Comparison of ENCODE assay signal across 8 cellular contexts in genomic region chr4:127400736-127401346, GRCh38.
DNase-seq lines count a peak whose midpoint lies in the region; ATAC-seq and TF ChIP-seq lines count a peak whose summit lies in the region.

No MANE protein-coding gene starts in this region.

- H3K4me1 ChIP-seq in upper lobe of left lung: no peaks in the 10 kb centered on the region

- DNase-seq in Daoy (ENCODE audit: low read depth): peak; percentile 1
- peak; percentile 8 for DNase-seq in GM19238 (ENCODE audit: insufficient read length, low spot score)
- peak; percentile 53 for DNase-seq in NOMO-1 treated with DMSO at 0.1 percent for 48 hours (lab: John Stamatoyannopoulos, UW; ENCODE audit: unreplicated experiment)
- peak; percentile 7 to 83 for DNase-seq in T47D (ENCODE audit: low read depth in 1 of 2, low spot score in 1 of 2)
- peak in 1 of 2 donors; percentile 32 for DNase-seq in left colon
- DNase-seq in upper lobe of left lung: peak in 1 of 2 donors; percentile 46

- no peak for TF ChIP-seq POLR2A in upper lobe of left lung (IDR thresholded peaks at IDR 0.05)

- no peaks in the 10 kb centered on the region for H3K9me3 Mint-ChIP-seq in activated T-helper 17 cell treated with anti-CD3 and anti-CD28 coated beads, Interleukin-2, amount 50 U/mL, for 72 hours

- in situ Hi-C loops in T47D (cut with HindIII; ENCODE audit: low pct_unique_long_range_greater_than_20kb, low sequenced_read_pairs): no loop called here

- intact Hi-C loops in left colon (cut with DNase I, micrococcal nuclease): no loop called here

- H3K9me3 ChIP-seq in upper lobe of left lung: no peaks in the 10 kb centered on the region

- no peaks in the 10 kb centered on the region for H3K4me1 Mint-ChIP-seq in activated T-helper 17 cell treated with anti-CD3 and anti-CD28 coated beads, Interleukin-2, amount 50 U/mL, for 72 hours

- no peaks in the 10 kb centered on the region for H3K27me3 Mint-ChIP-seq in activated T-helper 17 cell treated with anti-CD3 and anti-CD28 coated beads, Interleukin-2, amount 50 U/mL, for 72 hours

- WGBS in upper lobe of left lung, 2 donors: 0 to 5% methylated on average over 1 of the region's 1 CpG

- no peak for TF ChIP-seq EP300 in upper lobe of left lung (IDR thresholded peaks at IDR 0.05)

- ATAC-seq in HG03175 (IDR thresholded peaks at IDR 0.05; ENCODE audit: unreplicated experiment): peak; percentile 87
- peak; percentile 37 for ATAC-seq in left colon
- ATAC-seq in upper lobe of left lung (ENCODE audit: low FRiP score in 2 of 2): peak in 1 of 2 donors; percentile 84
- ATAC-seq in activated T-helper 17 cell treated with anti-CD3 and anti-CD28 coated beads, Interleukin-2, amount 50 U/mL, for 72 hours (replicated peaks): no peak

- H3K27ac Mint-ChIP-seq in activated T-helper 17 cell treated with anti-CD3 and anti-CD28 coated beads, Interleukin-2, amount 50 U/mL, for 72 hours: no peak overlapping the region

- TF ChIP-seq CTCF in upper lobe of left lung (IDR thresholded peaks at IDR 0.05): peak in 5 of 6 experiments; percentile 47 to 66 (median 57)

- H3K36me3 Mint-ChIP-seq in activated T-helper 17 cell treated with anti-CD3 and anti-CD28 coated beads, Interleukin-2, amount 50 U/mL, for 72 hours (ENCODE audit: low read depth): no peaks in the 10 kb centered on the region

- H3K27ac ChIP-seq in upper lobe of left lung: no peak overlapping the region

- no peaks in the 10 kb centered on the region for H3K27me3 ChIP-seq in upper lobe of left lung

- H3K4me3 Mint-ChIP-seq in activated T-helper 17 cell treated with anti-CD3 and anti-CD28 coated beads, Interleukin-2, amount 50 U/mL, for 72 hours: no peak overlapping the region

- H3K36me3 ChIP-seq in upper lobe of left lung: no peaks in the 10 kb centered on the region

- H3K4me3 ChIP-seq in upper lobe of left lung: no peak overlapping the region
